ENCODE assay signal across 15 cellular contexts in genomic region chr10:121956111-121957061, GRCh38. TPM values are rescaled to one million over a fixed set of nuclear protein-coding genes. Genes with fewer than 3 reads are reported as not detected.
DNase-seq lines count a peak whose midpoint lies in the region; ATAC-seq and TF ChIP-seq lines count a peak whose summit lies in the region.
"Had no signal": no experiment of that assay in that cellular context is flagged by ENCODE, and none has a peak within 500 bp of the region (broad histone marks: within the 10 kb centered on the region; RNA-seq: fewer than 3 reads in every experiment).

No MANE protein-coding gene starts in this region.

- no peaks in the 10 kb centered on the region for H4K20me1 ChIP-seq in HCT116 (ENCODE audit: insufficient read depth)

- no peak overlapping the region for H3K9ac ChIP-seq in HCT116 (ENCODE audit: low read length)

- no peak; the same call in 1 of the 2 replicates for ATAC-seq in HCT116
- no peak for ATAC-seq in activated naive CD8-positive, alpha-beta T cell treated with anti-CD3 and anti-CD28 coated beads, Interleukin-2, amount 50 U/mL, for 24 hours
- ATAC-seq: stimulated activated naive CD8-positive, alpha-beta T cell treated with anti-CD3 and anti-CD28 coated beads, Interleukin-15, amount 100 ng/mL, for 72 hours had no signal

- no peaks in the 10 kb centered on the region for H3K9me3 Mint-ChIP-seq in activated naive CD8-positive, alpha-beta T cell treated with anti-CD3 and anti-CD28 coated beads, Interleukin-2, amount 50 U/mL, for 24 hours
- no peaks in the 10 kb centered on the region for H3K9me3 Mint-ChIP-seq in activated CD4-positive, alpha-beta T cell treated with anti-CD3 and anti-CD28 coated beads, Interleukin-2, amount 10 ng/mL, durations not matched to agents 24 days and 14 days
- H3K9me3 Mint-ChIP-seq: stimulated activated naive CD8-positive, alpha-beta T cell treated with anti-CD3 and anti-CD28 coated beads, Interleukin-15, amount 100 ng/mL, for 72 hours; T-helper 2 cell treated with Interferon-gamma antibody and Interleukin-4, amounts not matched to agents 5 μg/mL and 100 μg/mL, for 36 hours had no signal

- no peak overlapping the region for H3K4me3 ChIP-seq in AG09309 (ENCODE audit: control insufficient read depth, low read depth, low read length)
- no peak overlapping the region for H3K4me3 ChIP-seq in HCT116 (replicated peaks in 1 of 2; ENCODE audit: low read depth in 1 of 2, low read length in 2 of 2)

- no TSS peak for BruUV-seq in HCT116 (replicated peaks; lab: Mats Ljungman, UMichigan)

- no peak for TF ChIP-seq POLR2A in HCT116 (IDR thresholded peaks at IDR 0.05; ENCODE audit: borderline replicate concordance, extremely low read depth, insufficient read depth, insufficient read length)

- no peaks in the 10 kb centered on the region; a peak in 1 of 4 replicates for H3K4me1 ChIP-seq in HCT116 (ENCODE audit: control insufficient read depth in 1 of 2, insufficient read depth in 2 of 2, low read length in 2 of 2)

- peak; percentile 55 for DNase-seq in AG09309 (ENCODE audit: low read depth)
- DNase-seq in HCT116 (ENCODE audit: low read depth, low spot score) = no peak
- DNase-seq in activated naive CD8-positive, alpha-beta T cell treated with anti-CD3 and anti-CD28 coated beads, Interleukin-2, amount 50 U/mL, for 24 hours = no peak
- peak; percentile 86 for DNase-seq in iris pigment epithelial cell (ENCODE audit: low read depth)
- no peak for DNase-seq in NCI-H1436 (lab: John Stamatoyannopoulos, UW)
- no peak for DNase-seq in NCI-H2081 (lab: John Stamatoyannopoulos, UW)
- no peak for DNase-seq in activated CD4-positive, alpha-beta T cell treated with anti-CD3 and anti-CD28 coated beads, Interleukin-2, amount 10 ng/mL, durations not matched to agents 24 days and 14 days
- no peak for DNase-seq in NCI-H1694 treated with DMSO at 0.1 percent for 48 hours (lab: John Stamatoyannopoulos, UW)
- DNase-seq: effector CD8-positive, alpha-beta T cell; NCI-H226; OCI-M1; stimulated activated CD4-positive, alpha-beta T cell treated with anti-CD3 and anti-CD28 coated beads, Interleukin-4, amount 100 ng/mL, for 1 hour; stimulated activated naive CD8-positive, alpha-beta T cell treated with anti-CD3 and anti-CD28 coated beads, Interleukin-15, amount 100 ng/mL, for 72 hours had no signal

- POLR2A ChIA-PET in HCT116 (lab: Charles Lee) = no interaction called here

- H3K4me2 ChIP-seq in HCT116 (ENCODE audit: low read length) = no peak overlapping the region

- H3K4me1 Mint-ChIP-seq in activated naive CD8-positive, alpha-beta T cell treated with anti-CD3 and anti-CD28 coated beads, Interleukin-2, amount 50 U/mL, for 24 hours = peaks cover 34% of the 10 kb centered on the region
- H3K4me1 Mint-ChIP-seq in activated CD4-positive, alpha-beta T cell treated with anti-CD3 and anti-CD28 coated beads, Interleukin-2, amount 10 ng/mL, durations not matched to agents 24 days and 14 days = peaks cover 3% of the 10 kb centered on the region

- no peak overlapping the region for H3K4me3 Mint-ChIP-seq in activated naive CD8-positive, alpha-beta T cell treated with anti-CD3 and anti-CD28 coated beads, Interleukin-2, amount 50 U/mL, for 24 hours
- no peak overlapping the region for H3K4me3 Mint-ChIP-seq in activated CD4-positive, alpha-beta T cell treated with anti-CD3 and anti-CD28 coated beads, Interleukin-2, amount 10 ng/mL, durations not matched to agents 24 days and 14 days
- H3K4me3 Mint-ChIP-seq: stimulated activated naive CD8-positive, alpha-beta T cell treated with anti-CD3 and anti-CD28 coated beads, Interleukin-15, amount 100 ng/mL, for 72 hours; T-helper 2 cell treated with Interferon-gamma antibody and Interleukin-4, amounts not matched to agents 5 μg/mL and 100 μg/mL, for 36 hours had no signal

- H3K27me3 ChIP-seq in HCT116 (ENCODE audit: insufficient read depth, low read length) = no peaks in the 10 kb centered on the region

- CTCF ChIA-PET in HCT116 (lab: Charles Lee) = no interaction called here

- no peak overlapping the region for H3K27ac ChIP-seq in HCT116 (ENCODE audit: low read depth, low read length)

- H2AFZ ChIP-seq in HCT116 (ENCODE audit: low read depth, low read length, poor library complexity, severe bottlenecking) = no peak overlapping the region

- intact Hi-C loops in HCT116 (cut with micrococcal nuclease) = no loop called here
- intact Hi-C loops in activated CD4-positive, alpha-beta T cell treated with anti-CD3 and anti-CD28 coated beads, Interleukin-2, amount 10 ng/mL, durations not matched to agents 24 days and 14 days (cut with micrococcal nuclease) = no loop called here

- RAD21 ChIA-PET in HCT116 (lab: Charles Lee; ENCODE audit: low non-redundant PET in 1 of 2, low total read pairs in 2 of 2, uncharacterized antibody in 2 of 2, unreplicated experiment in 2 of 2) = no interaction called here

- no peak for TF ChIP-seq RAD21 in HCT116 (IDR thresholded peaks at IDR 0.05; ENCODE audit: low read depth)

- H3K27me3 Mint-ChIP-seq in activated naive CD8-positive, alpha-beta T cell treated with anti-CD3 and anti-CD28 coated beads, Interleukin-2, amount 50 U/mL, for 24 hours = no peaks in the 10 kb centered on the region
- H3K27me3 Mint-ChIP-seq in activated CD4-positive, alpha-beta T cell treated with anti-CD3 and anti-CD28 coated beads, Interleukin-2, amount 10 ng/mL, durations not matched to agents 24 days and 14 days = no peaks in the 10 kb centered on the region
- H3K27me3 Mint-ChIP-seq: progenitor cell of endocrine pancreas; stimulated activated naive CD8-positive, alpha-beta T cell treated with anti-CD3 and anti-CD28 coated beads, Interleukin-15, amount 100 ng/mL, for 72 hours had no signal

- TF ChIP-seq CTCF in AG09309 (IDR thresholded peaks at IDR 0.05; ENCODE audit: control insufficient read depth, insufficient read depth, low read depth, low read length, missing control alignments) = no peak
- no peak for TF ChIP-seq CTCF in HCT116 (IDR thresholded peaks at IDR 0.05 in 2 of 3, conservative IDR thresholded peaks at IDR 0.05 in 1 of 3; ENCODE audit: borderline replicate concordance in 1 of 3, insufficient read depth in 1 of 3, low read depth in 2 of 3, low read length in 2 of 3)

- peaks cover 16 to 19% of the 10 kb centered on the region in 2 experiments; a peak in 3 of 4 replicates for H3K36me3 ChIP-seq in HCT116 (ENCODE audit: control insufficient read depth in 1 of 2, insufficient read depth in 2 of 2, low read length in 2 of 2)

- no peaks in the 10 kb centered on the region for H3K79me2 ChIP-seq in HCT116 (ENCODE audit: insufficient read depth, low read length)

- H3K9me3 ChIP-seq in HCT116 (ENCODE audit: control insufficient read depth in 1 of 2, insufficient read depth in 1 of 2, low read depth in 1 of 2, low read length in 2 of 2) = no peaks in the 10 kb centered on the region

- H3K27ac Mint-ChIP-seq in activated naive CD8-positive, alpha-beta T cell treated with anti-CD3 and anti-CD28 coated beads, Interleukin-2, amount 50 U/mL, for 24 hours = peak overlapping the region; percentile 72
- no peak overlapping the region for H3K27ac Mint-ChIP-seq in activated CD4-positive, alpha-beta T cell treated with anti-CD3 and anti-CD28 coated beads, Interleukin-2, amount 10 ng/mL, durations not matched to agents 24 days and 14 days
- H3K27ac Mint-ChIP-seq: progenitor cell of endocrine pancreas; T-helper 2 cell treated with Interferon-gamma antibody and Interleukin-4, amounts not matched to agents 5 μg/mL and 100 μg/mL, for 36 hours had no signal

- peaks cover 49% of the 10 kb centered on the region for H3K36me3 Mint-ChIP-seq in activated naive CD8-positive, alpha-beta T cell treated with anti-CD3 and anti-CD28 coated beads, Interleukin-2, amount 50 U/mL, for 24 hours (ENCODE audit: low read depth)
- H3K36me3 Mint-ChIP-seq in activated CD4-positive, alpha-beta T cell treated with anti-CD3 and anti-CD28 coated beads, Interleukin-2, amount 10 ng/mL, durations not matched to agents 24 days and 14 days (ENCODE audit: low read depth) = peaks cover 38% of the 10 kb centered on the region

- H3K9me2 ChIP-seq in HCT116 (ENCODE audit: insufficient read depth) = no peaks in the 10 kb centered on the region

TF ChIP-seq in HCT116, 20 proteins besides CTCF, POLR2A, EP300 and RAD21:
- no peak for TF ChIP-seq CEBPB (IDR thresholded peaks at IDR 0.05; ENCODE audit: low read depth)
- TF ChIP-seq FOSL1 (IDR thresholded peaks at IDR 0.05; ENCODE audit: low read depth) = peak; percentile 21; the same call in 1 of the 2 replicates

RNA-seq across cellular contexts. Expression of gene NSMCE4A, which starts 18.6 kb away (rescaled TPM):
- 70.6 TPM for total RNA-seq in HCT116 (2021; ENCODE audit: unreplicated experiment)
- polyA plus RNA-seq in HCT116 (2012) = 29.2 and 42.4 TPM in 2 replicates
- 78.7 and 88.9 TPM in 2 replicates for total RNA-seq in activated CD4-positive, alpha-beta T cell treated with anti-CD3 and anti-CD28 coated beads, Interleukin-2, amount 10 ng/mL, durations not matched to agents 24 days and 14 days

RNA-seq across cellular contexts. Expression of gene ATE1, which starts 28.6 kb away (rescaled TPM):
- 39.2 TPM for total RNA-seq in HCT116 (2021; ENCODE audit: unreplicated experiment)
- polyA plus RNA-seq in HCT116 (2012) = 11.9 and 14.2 TPM in 2 replicates
- total RNA-seq in activated CD4-positive, alpha-beta T cell treated with anti-CD3 and anti-CD28 coated beads, Interleukin-2, amount 10 ng/mL, durations not matched to agents 24 days and 14 days = 39.0 and 39.1 TPM in 2 replicates

RNA-seq across cellular contexts. Expression of gene TACC2, which starts 32.6 kb away (rescaled TPM):
- 38.6 TPM for total RNA-seq in HCT116 (2021; ENCODE audit: unreplicated experiment)
- polyA plus RNA-seq in HCT116 (2012) = 26.0 and 30.6 TPM in 2 replicates
- not detected in 2 replicates for total RNA-seq in activated CD4-positive, alpha-beta T cell treated with anti-CD3 and anti-CD28 coated beads, Interleukin-2, amount 10 ng/mL, durations not matched to agents 24 days and 14 days

Comparison
In these comparisons a context has a peak if more than half of its experiments do, and no peak if none do; other contexts are left out.
1. DNase-seq: peak in AG09309 (single experiment) and iris pigment epithelial cell (single experiment); none in HCT116 (single experiment), activated naive CD8-positive, alpha-beta T cell treated with anti-CD3 and anti-CD28 coated beads, Interleukin-2, amount 50 U/mL, for 24 hours (single experiment), NCI-H1436 (single experiment), NCI-H2081 (0 of 2), activated CD4-positive, alpha-beta T cell treated with anti-CD3 and anti-CD28 coated beads, Interleukin-2, amount 10 ng/mL, durations not matched to agents 24 days and 14 days (single experiment) and NCI-H1694 treated with DMSO at 0.1 percent for 48 hours (single experiment).
2. RNA of gene TACC2, which starts 32.6 kb away (total RNA-seq): 38.6 TPM in HCT116 (single experiment); not detected in activated CD4-positive, alpha-beta T cell treated with anti-CD3 and anti-CD28 coated beads, Interleukin-2, amount 10 ng/mL, durations not matched to agents 24 days and 14 days; every median in the first group is over 10 times any median in the second.